ENCODE assay signal across 23 cellular contexts in the genomic region with DNA sequence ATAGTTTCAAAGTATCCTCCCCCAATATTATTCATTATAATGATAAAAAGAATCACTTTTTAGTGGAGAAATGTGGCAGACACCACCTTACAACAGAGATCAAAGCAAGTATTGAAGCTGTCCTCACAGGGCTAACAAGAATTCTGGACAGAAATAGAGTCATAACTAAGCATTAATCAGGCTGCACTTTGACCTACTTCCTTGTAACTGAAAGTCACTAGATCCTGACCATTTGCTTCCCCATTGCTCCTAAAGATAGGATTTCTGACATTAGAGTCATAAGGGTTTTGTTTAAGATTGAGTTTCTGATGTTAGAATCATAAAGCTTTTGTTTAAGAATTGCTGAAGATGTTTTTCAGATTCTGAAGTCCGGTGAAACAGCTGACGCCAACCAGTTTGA.
DNase-seq lines count a peak whose midpoint lies in the region; ATAC-seq, FAIRE-seq and TF ChIP-seq lines count a peak whose summit lies in the region.
"Had no signal": no experiment of that assay in that cellular context is flagged by ENCODE, and none has a peak within 500 bp of the region (broad histone marks: within the 10 kb centered on the region; RNA-seq: fewer than 3 reads in every experiment).

No MANE protein-coding gene starts in this region.

- H3K4me1 ChIP-seq in Peyer's patch = peaks cover 0 to 33% (median 0%) of the 10 kb centered on the region in 4 donors
- peaks cover 0 to 7% (median 0%) of the 10 kb centered on the region in 4 donors for H3K4me1 ChIP-seq in upper lobe of left lung
- H3K4me1 ChIP-seq: BE2C, SJCRH30 had no signal

- H3K27me3 ChIP-seq in Peyer's patch (no peaks in the 10 kb centered on the region), upper lobe of left lung (no peaks in the 10 kb centered on the region)
- H3K27me3 ChIP-seq: BE2C, SJCRH30 had no signal

- TF ChIP-seq CTCF in Peyer's patch (IDR thresholded peaks at IDR 0.05) (no peak), upper lobe of left lung (IDR thresholded peaks at IDR 0.05) (no peak)

- no peak for TF ChIP-seq EP300 in upper lobe of left lung (IDR thresholded peaks at IDR 0.05)

- DNase-seq in DMS53 (lab: John Stamatoyannopoulos, UW) (peak; percentile 19), DMS53 treated with DMSO at 0.1 percent for 48 hours (lab: John Stamatoyannopoulos, UW; ENCODE audit: unreplicated experiment) (no peak), Peyer's patch (no peak), left colon (no peak), H4 (ENCODE audit: low spot score) (no peak), frontal cortex (ENCODE audit: low spot score in 2 of 2) (no peak), upper lobe of left lung (no peak)
- DNase-seq: BE2C, DMS153, GM23248, H9, Karpas-422, NCI-H1048, NCI-H1417, NCI-H1694, NCI-H2029 treated with DMSO at 0.1 percent for 48 hours, NCI-H2171, NCI-H226, NCI-H510A, NCI-H69, SJCRH30 had no signal

- intact Hi-C loops in left colon (cut with DNase I, micrococcal nuclease) = no loop called here

- H3K27ac ChIP-seq in Peyer's patch = peak overlapping the region in 3 of 4 donors; percentile 20 to 82 (median 56)
- peak overlapping the region in 1 of 4 donors; percentile 21 for H3K27ac ChIP-seq in upper lobe of left lung
- H3K27ac ChIP-seq: 22Rv1, GM23248, SJCRH30 had no signal

- H3K9me3 ChIP-seq in Peyer's patch (no peaks in the 10 kb centered on the region), upper lobe of left lung (no peaks in the 10 kb centered on the region)
- H3K9me3 ChIP-seq: BE2C, SJCRH30 had no signal

- H3K36me3 ChIP-seq in Peyer's patch = no peaks in the 10 kb centered on the region
- H3K36me3 ChIP-seq in upper lobe of left lung = no peaks in the 10 kb centered on the region
- H3K36me3 ChIP-seq: BE2C, SJCRH30 had no signal

- WGBS in upper lobe of left lung, 2 donors = 86 to 100% methylated on average over 2 of the region's 2 CpGs

- ATAC-seq in left colon = peak; percentile 39
- ATAC-seq in upper lobe of left lung (ENCODE audit: low FRiP score in 2 of 2) = no peak
- ATAC-seq: HepG2 had no signal

- no peak for FAIRE-seq in frontal cortex (lab: Jason Lieb, UNC)
- FAIRE-seq: HepG2 had no signal

- TF ChIP-seq POLR2A in Peyer's patch (IDR thresholded peaks at IDR 0.05) (no peak), upper lobe of left lung (IDR thresholded peaks at IDR 0.05) (no peak)

- H3K4me3 ChIP-seq in Peyer's patch (no peak overlapping the region), upper lobe of left lung (no peak overlapping the region)
- H3K4me3 ChIP-seq: GM23248, SJCRH30 had no signal
